ENCODE assay signal across 8 cellular contexts in the genomic region with DNA sequence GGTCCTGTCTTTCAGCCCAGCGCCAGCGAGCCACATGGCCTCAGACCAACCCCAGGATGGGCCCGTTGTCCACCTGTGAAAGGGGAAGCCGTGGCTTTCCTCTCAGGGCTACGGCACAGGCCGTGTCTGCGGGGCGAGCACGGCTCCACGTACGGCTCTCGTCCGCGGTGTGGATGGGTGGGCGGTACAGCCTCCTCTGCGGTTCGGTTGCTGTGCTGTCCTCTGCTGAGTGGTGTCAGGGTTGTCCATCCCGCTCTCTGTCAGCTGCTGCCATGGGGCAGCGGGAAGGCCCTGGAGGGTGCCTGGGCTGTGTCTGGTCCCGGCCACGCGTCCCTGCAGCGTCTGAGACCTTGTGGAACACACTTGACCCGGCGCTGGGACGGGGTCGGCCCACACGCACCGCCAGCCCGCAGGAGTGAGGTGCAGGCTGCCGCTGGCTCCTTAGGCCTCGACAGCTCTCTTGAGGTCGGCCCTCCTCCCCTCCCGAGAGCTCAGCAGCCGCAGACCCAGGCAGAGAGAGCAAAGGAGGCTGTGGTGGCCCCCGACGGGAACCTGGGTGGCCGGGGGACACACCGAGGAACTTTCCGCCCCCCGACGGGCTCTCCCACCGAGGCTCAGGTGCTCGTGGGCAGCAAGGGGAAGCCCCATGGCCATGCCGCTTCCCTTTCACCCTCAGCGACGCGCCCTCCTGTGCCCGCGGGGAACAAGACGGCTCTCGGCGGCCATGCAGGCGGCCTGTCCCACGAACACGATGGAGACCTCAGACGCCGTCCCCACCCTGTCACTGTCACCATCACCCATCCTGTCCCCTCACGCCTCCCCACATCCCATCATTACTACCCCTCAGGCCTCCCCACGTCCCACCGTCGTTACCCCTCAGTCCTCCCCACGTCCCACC.
DNase-seq lines count a peak whose midpoint lies in the region; ATAC-seq lines count a peak whose summit lies in the region.

No MANE protein-coding gene starts in this region.

- H3K27ac Mint-ChIP-seq in naive thymus-derived CD8-positive, alpha-beta T cell, result peak overlapping the region; percentile 96 to 100 (median 98)

- no peaks in the 10 kb centered on the region for H3K9me3 Mint-ChIP-seq in naive thymus-derived CD8-positive, alpha-beta T cell

- POLR2A ChIA-PET in naive thymus-derived CD8-positive, alpha-beta T cell (lab: Charles Lee), result interaction anchor here (0.6 to 2.8 kb wide), 15 partner anchors 9 to 296 kb away, joined by 3 to 21 read pairs (median 6); no protein-coding TSS in a partner anchor

- peaks cover 0 to 23% (median 9%) of the 10 kb centered on the region in 3 donors for H3K36me3 Mint-ChIP-seq in naive thymus-derived CD8-positive, alpha-beta T cell

- peak overlapping the region; percentile 69 to 93 (median 88) for H3K4me3 Mint-ChIP-seq in naive thymus-derived CD8-positive, alpha-beta T cell

- peak; percentile 30 for ATAC-seq in GM19397 (IDR thresholded peaks at IDR 0.05; ENCODE audit: unreplicated experiment)
- peak; percentile 30 for ATAC-seq in HG03196 (IDR thresholded peaks at IDR 0.05; ENCODE audit: unreplicated experiment)
- ATAC-seq in naive thymus-derived CD8-positive, alpha-beta T cell, result peak; percentile 34 to 36

- no peaks in the 10 kb centered on the region for H3K27me3 Mint-ChIP-seq in naive thymus-derived CD8-positive, alpha-beta T cell

- peak; percentile 89 for DNase-seq in activated CD8-positive, alpha-beta memory T cell treated with anti-CD3 and anti-CD28 coated beads for 24 hours
- DNase-seq in naive thymus-derived CD8-positive, alpha-beta T cell, result peak; percentile 28 to 77 (median 59)
- DNase-seq in HuH-7 (ENCODE audit: low spot score), result no peak
- no peak for DNase-seq in C1 segment of cervical spinal cord (lab: John Stamatoyannopoulos, UW)
- DNase-seq in NCI-H2029 (lab: John Stamatoyannopoulos, UW), result no peak
- DNase-seq in DMS53 (lab: John Stamatoyannopoulos, UW), result no peak

- peaks cover 38 to 71% (median 51%) of the 10 kb centered on the region in 4 donors for H3K4me1 Mint-ChIP-seq in naive thymus-derived CD8-positive, alpha-beta T cell

Comparison
In these comparisons a context has a peak if more than half of its experiments do, and no peak if none do; other contexts are left out.
1. DNase-seq: peak in activated CD8-positive, alpha-beta memory T cell treated with anti-CD3 and anti-CD28 coated beads for 24 hours (single experiment) and naive thymus-derived CD8-positive, alpha-beta T cell (10 of 10); none in HuH-7 (single experiment), C1 segment of cervical spinal cord (0 of 14), NCI-H2029 (single experiment) and DMS53 (single experiment).
2. Peak in every context shown above with its lines, with median percentiles within 50 percentile points of each other: ATAC-seq.